In genomic region chr1:52033190-52034049, GRCh38 we compare ENCODE assay signal across 8 cellular contexts. TPM values are rescaled to one million over a fixed set of nuclear protein-coding genes. Genes with fewer than 3 reads are reported as not detected.
DNase-seq lines count a peak whose midpoint lies in the region; ATAC-seq and TF ChIP-seq lines count a peak whose summit lies in the region.

A gene with protein sequence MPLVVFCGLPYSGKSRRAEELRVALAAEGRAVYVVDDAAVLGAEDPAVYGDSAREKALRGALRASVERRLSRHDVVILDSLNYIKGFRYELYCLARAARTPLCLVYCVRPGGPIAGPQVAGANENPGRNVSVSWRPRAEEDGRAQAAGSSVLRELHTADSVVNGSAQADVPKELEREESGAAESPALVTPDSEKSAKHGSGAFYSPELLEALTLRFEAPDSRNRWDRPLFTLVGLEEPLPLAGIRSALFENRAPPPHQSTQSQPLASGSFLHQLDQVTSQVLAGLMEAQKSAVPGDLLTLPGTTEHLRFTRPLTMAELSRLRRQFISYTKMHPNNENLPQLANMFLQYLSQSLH (minus strand): TSS chr1:52033810. CDS start chr1:52033761, 49 bp downstream.

- peak within 1 kb of the TSS; percentile 75 to 97 (median 92) for H3K4me3 ChIP-seq in BLaER1 treated with 17β-estradiol and CSF1 and Interleukin-3, amounts not matched to agents 10 nM and 100 nM
- H3K4me3 ChIP-seq in coronary artery = peak within 1 kb of the TSS; percentile 86

- peak within 1 kb of the TSS; percentile 80 to 95 (median 93) for H3K27ac ChIP-seq in BLaER1 treated with 17β-estradiol and CSF1 and Interleukin-3, amounts not matched to agents 10 nM and 100 nM
- peak within 1 kb of the TSS; percentile 78 to 91 for H3K27ac ChIP-seq in coronary artery

- H3K27ac Mint-ChIP-seq in activated CD4-positive, alpha-beta T cell treated with anti-CD3 and anti-CD28 coated beads, Interleukin-2, amount 10 ng/mL, durations not matched to agents 7 days and 5 days = peak within 1 kb of the TSS; percentile 97

- peaks cover 33% of the 10 kb centered on the region for H3K36me3 Mint-ChIP-seq in activated CD4-positive, alpha-beta T cell treated with anti-CD3 and anti-CD28 coated beads, Interleukin-2, amount 10 ng/mL, durations not matched to agents 7 days and 5 days (ENCODE audit: low read depth)

- H3K4me1 ChIP-seq in BLaER1 treated with 17β-estradiol and CSF1 and Interleukin-3, amounts not matched to agents 10 nM and 100 nM = peaks cover 20 to 38% (median 26%) of the 10 kb centered on the region in 10 experiments

- peak within 1 kb of the TSS; percentile 88 to 96 (median 91) for H3K9ac ChIP-seq in BLaER1 treated with 17β-estradiol and CSF1 and Interleukin-3, amounts not matched to agents 10 nM and 100 nM

- peak within 1 kb of the TSS; percentile 93 for H3K4me3 Mint-ChIP-seq in activated CD4-positive, alpha-beta T cell treated with anti-CD3 and anti-CD28 coated beads, Interleukin-2, amount 10 ng/mL, durations not matched to agents 7 days and 5 days

- H3K36me3 ChIP-seq in BLaER1 treated with 17β-estradiol and CSF1 and Interleukin-3, amounts not matched to agents 10 nM and 100 nM = peaks cover 32 to 80% (median 47%) of the 10 kb centered on the region in 11 experiments

- no peaks in the 10 kb centered on the region for H3K9me3 ChIP-seq in BLaER1 treated with 17β-estradiol and CSF1 and Interleukin-3, amounts not matched to agents 10 nM and 100 nM (replicated peaks in 1 of 11)

- H4K20me1 ChIP-seq in BLaER1 treated with 17β-estradiol and CSF1 and Interleukin-3, amounts not matched to agents 10 nM and 100 nM = peaks cover 22 to 58% (median 36%) of the 10 kb centered on the region in 11 experiments; a peak in 21 of 22 replicates

- no peak for TF ChIP-seq CTCF in coronary artery (IDR thresholded peaks at IDR 0.05)

- H3K4me1 Mint-ChIP-seq in activated CD4-positive, alpha-beta T cell treated with anti-CD3 and anti-CD28 coated beads, Interleukin-2, amount 10 ng/mL, durations not matched to agents 7 days and 5 days = peaks cover 28% of the 10 kb centered on the region

- no peaks in the 10 kb centered on the region for H3K9me3 Mint-ChIP-seq in activated CD4-positive, alpha-beta T cell treated with anti-CD3 and anti-CD28 coated beads, Interleukin-2, amount 10 ng/mL, durations not matched to agents 7 days and 5 days

- CTCF ChIA-PET in activated CD4-positive, alpha-beta T cell treated with anti-CD3 and anti-CD28 coated beads, Interleukin-2, amount 10 ng/mL, durations not matched to agents 7 days and 5 days (lab: Charles Lee) = no interaction called here

- H3K4me2 ChIP-seq in BLaER1 treated with 17β-estradiol and CSF1 and Interleukin-3, amounts not matched to agents 10 nM and 100 nM = peak within 1 kb of the TSS; percentile 83 to 100 (median 91)

- H3K27me3 Mint-ChIP-seq in activated CD4-positive, alpha-beta T cell treated with anti-CD3 and anti-CD28 coated beads, Interleukin-2, amount 10 ng/mL, durations not matched to agents 7 days and 5 days = no peaks in the 10 kb centered on the region

- peak; percentile 79 for DNase-seq in NCI-H526 treated with DMSO at 0.1 percent for 48 hours (lab: John Stamatoyannopoulos, UW)
- peak; percentile 94 for DNase-seq in activated CD4-positive, alpha-beta T cell treated with anti-CD3 and anti-CD28 coated beads, Interleukin-2, amount 10 ng/mL, durations not matched to agents 7 days and 5 days
- DNase-seq in coronary artery (ENCODE audit: low spot score) = peak; percentile 89
- peak; percentile 97 for DNase-seq in left kidney (ENCODE audit: low read depth, low spot score)
- DNase-seq in stimulated activated CD4-positive, alpha-beta T cell treated with anti-CD3 and anti-CD28 coated beads, Interleukin-2, amount 100 ng/mL, for 24 hours = peak; percentile 84 to 85

- ATAC-seq in GM19351 (IDR thresholded peaks at IDR 0.05; ENCODE audit: unreplicated experiment) (peak; percentile 86), HG03520 (IDR thresholded peaks at IDR 0.05; ENCODE audit: unreplicated experiment) (peak; percentile 84)

- H3K27me3 ChIP-seq in BLaER1 treated with 17β-estradiol and CSF1 and Interleukin-3, amounts not matched to agents 10 nM and 100 nM = no peaks in the 10 kb centered on the region

- POLR2A ChIA-PET in activated CD4-positive, alpha-beta T cell treated with anti-CD3 and anti-CD28 coated beads, Interleukin-2, amount 10 ng/mL, durations not matched to agents 7 days and 5 days (lab: Charles Lee) = no interaction called here

RNA-seq across cellular contexts. Expression of the gene that starts here (rescaled TPM):
- total RNA-seq in activated CD4-positive, alpha-beta T cell treated with anti-CD3 and anti-CD28 coated beads, Interleukin-2, amount 10 ng/mL, durations not matched to agents 7 days and 5 days = 10 to 100 TPM in 1 of 2 experiments, 1 to 10 TPM in 1; 7.7 to 12.9 TPM

Comparison
In these comparisons a context has a peak if more than half of its experiments do, and no peak if none do; other contexts are left out.
1. Peak in every context shown above with its lines: DNase-seq, ATAC-seq, H3K4me3 ChIP-seq and H3K27ac ChIP-seq.